Comparison of ENCODE assay signal across 8 cellular contexts in genomic region chrX:131728295-131729145, GRCh38.
A peak's percentile ranks its signal among the peaks of the same experiment; 100 is the strongest.
DNase-seq lines count a peak whose midpoint lies in the region; ATAC-seq, FAIRE-seq and TF ChIP-seq lines count a peak whose summit lies in the region.

No MANE protein-coding gene starts in this region.

- no peak overlapping the region for H3K4me3 Mint-ChIP-seq in stimulated activated naive CD8-positive, alpha-beta T cell treated with anti-CD3 and anti-CD28 coated beads, Interleukin-15, amount 100 ng/mL, for 72 hours

- peaks cover 4 to 7% of the 10 kb centered on the region in 2 donors for H3K9me3 Mint-ChIP-seq in stimulated activated naive CD8-positive, alpha-beta T cell treated with anti-CD3 and anti-CD28 coated beads, Interleukin-15, amount 100 ng/mL, for 72 hours

- ATAC-seq in GM18867 (IDR thresholded peaks at IDR 0.05; ENCODE audit: unreplicated experiment), result peak; percentile 73
- no peak for ATAC-seq in stimulated activated naive CD8-positive, alpha-beta T cell treated with anti-CD3 and anti-CD28 coated beads, Interleukin-15, amount 100 ng/mL, for 72 hours

- H3K27me3 Mint-ChIP-seq in stimulated activated naive CD8-positive, alpha-beta T cell treated with anti-CD3 and anti-CD28 coated beads, Interleukin-15, amount 100 ng/mL, for 72 hours, result no peaks in the 10 kb centered on the region

- FAIRE-seq in small intestine (lab: Jason Lieb, UNC), result no peak

- H3K4me3 ChIP-seq in HUES6 (ENCODE audit: low read depth, low read length) (peak overlapping the region; percentile 6; the same call in 1 of the 2 replicates), breast epithelium (peak overlapping the region in 2 of 3 donors; percentile 54 to 68), sigmoid colon (peak overlapping the region in 2 of 4 donors; percentile 28 to 49), small intestine (ENCODE audit: low read depth in 1 of 2, low read length in 2 of 2) (peak overlapping the region in 1 of 2 donors; percentile 40)

- H3K27me3 ChIP-seq in HUES6 (ENCODE audit: control insufficient read depth, insufficient read depth, low read length) (no peaks in the 10 kb centered on the region; the same call in 1 of the 2 replicates), breast epithelium (no peaks in the 10 kb centered on the region), sigmoid colon (no peaks in the 10 kb centered on the region), small intestine (ENCODE audit: control insufficient read depth in 2 of 2, insufficient read depth in 2 of 2, low read length in 2 of 2) (no peaks in the 10 kb centered on the region)

- H3K4me1 Mint-ChIP-seq in stimulated activated naive CD8-positive, alpha-beta T cell treated with anti-CD3 and anti-CD28 coated beads, Interleukin-15, amount 100 ng/mL, for 72 hours, result no peaks in the 10 kb centered on the region

- H3K9me3 ChIP-seq in HUES6 (ENCODE audit: control insufficient read depth, insufficient read depth, low read depth, low read length) (peaks cover 23% of the 10 kb centered on the region), breast epithelium (peaks cover 0 to 10% of the 10 kb centered on the region in 2 donors), sigmoid colon (no peaks in the 10 kb centered on the region), small intestine (ENCODE audit: control insufficient read depth, low read depth) (no peaks in the 10 kb centered on the region)

- 91 to 95% methylated on average over 19 of the region's 19 CpGs for WGBS in sigmoid colon, 2 donors
- WGBS in small intestine, 3 donors, result 48 to 93% (median 74%) methylated on average over 19 of the region's 19 CpGs

- TF ChIP-seq EP300 in sigmoid colon (IDR thresholded peaks at IDR 0.05), result no peak

- TF ChIP-seq CTCF in breast epithelium (IDR thresholded peaks at IDR 0.05), result peak in 2 of 3 donors; percentile 44 to 78
- TF ChIP-seq CTCF in sigmoid colon (IDR thresholded peaks at IDR 0.05), result peak in 1 of 4 experiments; percentile 67

- DNase-seq in breast epithelium (ENCODE audit: low spot score in 2 of 2) (peak in 1 of 2 donors; percentile 80), sigmoid colon (peak; percentile 91), small intestine (no peak), NCI-H82 treated with DMSO at 0.1 percent for 48 hours (lab: John Stamatoyannopoulos, UW; ENCODE audit: unreplicated experiment) (no peak)
- DNase-seq in activated CD4-positive, alpha-beta T cell treated with anti-CD3 and anti-CD28 coated beads, Interleukin-2, amount 50 U/mL, for 48 hours, result no peak
- no peak for DNase-seq in stimulated activated naive CD8-positive, alpha-beta T cell treated with anti-CD3 and anti-CD28 coated beads, Interleukin-15, amount 100 ng/mL, for 72 hours

- H3K27ac Mint-ChIP-seq in stimulated activated naive CD8-positive, alpha-beta T cell treated with anti-CD3 and anti-CD28 coated beads, Interleukin-15, amount 100 ng/mL, for 72 hours, result no peak overlapping the region

- intact Hi-C loops in breast epithelium (cut with DNase I; ENCODE audit: low total_unique reads) (no loop called here), sigmoid colon (cut with DNase I) (loop anchor here (2.0 kb wide), 3 partner anchors 18 to 64 kb away; no protein-coding TSS in a partner anchor)

- no peaks in the 10 kb centered on the region for H3K4me1 ChIP-seq in HUES6 (ENCODE audit: control insufficient read depth, insufficient read depth, low read length)
- H3K4me1 ChIP-seq in breast epithelium, result no peaks in the 10 kb centered on the region
- peaks cover 0 to 3% (median 0%) of the 10 kb centered on the region in 4 donors for H3K4me1 ChIP-seq in sigmoid colon
- H3K4me1 ChIP-seq in small intestine (ENCODE audit: control insufficient read depth in 2 of 2, insufficient read depth in 1 of 2, low read depth in 1 of 2, low read length in 1 of 2), result no peaks in the 10 kb centered on the region

- H3K9ac ChIP-seq in HUES6 (ENCODE audit: low read length), result no peak overlapping the region

- TF ChIP-seq POLR2A in breast epithelium (IDR thresholded peaks at IDR 0.05), result no peak
- no peak for TF ChIP-seq POLR2A in sigmoid colon (IDR thresholded peaks at IDR 0.05)

- H3K27ac ChIP-seq in HUES6 (ENCODE audit: low read depth, low read length) (no peak overlapping the region), breast epithelium (peak overlapping the region; percentile 89 to 90), sigmoid colon (peak overlapping the region in 2 of 4 donors; percentile 84 to 85), small intestine (ENCODE audit: low read depth in 1 of 2, low read length in 1 of 2) (peak overlapping the region in 1 of 2 donors; percentile 69)

- H3K36me3 ChIP-seq in HUES6 (ENCODE audit: control insufficient read depth, insufficient read depth, low read length) (peaks cover 74% of the 10 kb centered on the region), breast epithelium (no peaks in the 10 kb centered on the region), sigmoid colon (no peaks in the 10 kb centered on the region), small intestine (ENCODE audit: control insufficient read depth in 2 of 2, insufficient read depth in 2 of 2, low read length in 2 of 2) (no peaks in the 10 kb centered on the region)
